ENCODE assay signal across 8 cellular contexts in genomic region chr9:107465467-107466451, GRCh38. TPM values are rescaled to one million over a fixed set of nuclear protein-coding genes. Genes with fewer than 3 reads are reported as not detected.
DNase-seq lines count a peak whose midpoint lies in the region; ATAC-seq and TF ChIP-seq lines count a peak whose summit lies in the region.

No MANE protein-coding gene starts in this region.

- H3K4me1 ChIP-seq in adipocyte (ENCODE audit: control insufficient read depth, insufficient read depth, low read length) (peaks cover 14% of the 10 kb centered on the region), heart left ventricle (peaks cover 0 to 15% (median 4%) of the 10 kb centered on the region in 12 donors)

- H3K4me1 Mint-ChIP-seq in Calu3 (ENCODE audit: low read depth, unreplicated experiment) (peaks cover 8% of the 10 kb centered on the region), osteocyte (ENCODE audit: unreplicated experiment) (peaks cover 8% of the 10 kb centered on the region)

- peak; percentile 76 for TF ChIP-seq CTCF in Calu3 (IDR thresholded peaks at IDR 0.05; ENCODE audit: unreplicated experiment)
- TF ChIP-seq CTCF in GM20000 (IDR thresholded peaks at IDR 0.05; ENCODE audit: extremely low read depth, missing control alignments): peak; percentile 63
- peak; percentile 84 to 97 (median 90) for TF ChIP-seq CTCF in heart left ventricle (IDR thresholded peaks at IDR 0.05)
- peak; percentile 99 for TF ChIP-seq CTCF in osteocyte (IDR thresholded peaks at IDR 0.05)

- no peaks in the 10 kb centered on the region for H3K9me3 ChIP-seq in adipocyte (ENCODE audit: control insufficient read depth, low read length)
- peaks cover 0 to 5% (median 0%) of the 10 kb centered on the region in 12 donors for H3K9me3 ChIP-seq in heart left ventricle

- H3K27me3 ChIP-seq in adipocyte (replicated peaks; ENCODE audit: control insufficient read depth, insufficient read depth, low read length) (no peaks in the 10 kb centered on the region), heart left ventricle (no peaks in the 10 kb centered on the region)

- H3K27ac ChIP-seq in heart left ventricle: peak overlapping the region in 5 of 12 donors; percentile 51 to 69 (median 58)

- H3K4me3 ChIP-seq in adipocyte (ENCODE audit: low read length): peak overlapping the region; percentile 80
- H3K4me3 ChIP-seq in heart left ventricle: peak overlapping the region; percentile 38 to 83 (median 70)

- no TSS peak for BruUV-seq in Calu3 (replicated peaks; lab: Mats Ljungman, UMichigan)

- H3K9me3 Mint-ChIP-seq in Calu3 (ENCODE audit: low read depth, unreplicated experiment) (no peaks in the 10 kb centered on the region), osteocyte (ENCODE audit: unreplicated experiment) (no peaks in the 10 kb centered on the region)

- H3K27ac Mint-ChIP-seq in Calu3 (ENCODE audit: unreplicated experiment): no peak overlapping the region
- no peak overlapping the region for H3K27ac Mint-ChIP-seq in osteocyte (ENCODE audit: unreplicated experiment)

- ATAC-seq in heart left ventricle: peak; percentile 88 to 99 (median 98)

- CTCF ChIA-PET in Calu3 (lab: Charles Lee): interaction anchor here (1.0 to 1.9 kb wide), 4 partner anchors 15 to 1100 kb away, joined by 4 to 6 read pairs (median 5); no protein-coding TSS in a partner anchor

- no peaks in the 10 kb centered on the region for H3K27me3 Mint-ChIP-seq in Calu3 (ENCODE audit: unreplicated experiment)
- H3K27me3 Mint-ChIP-seq in osteocyte (ENCODE audit: unreplicated experiment): peaks cover 4% of the 10 kb centered on the region

- peak; percentile 73 for DNase-seq in Calu3
- DNase-seq in GM20000 (ENCODE audit: low spot score): peak; percentile 78
- DNase-seq in HuH-7 (ENCODE audit: low spot score): peak; percentile 70
- peak; percentile 90 for DNase-seq in adipocyte (ENCODE audit: low read depth)
- DNase-seq in heart left ventricle: peak; percentile 65 to 87 (median 72)
- DNase-seq in osteocyte (ENCODE audit: extremely low spot score, unreplicated experiment): peak; percentile 92
- DNase-seq in NCI-H82 (lab: John Stamatoyannopoulos, UW): no peak
- no peak for DNase-seq in NCI-H2171 treated with DMSO at 0.1 percent for 48 hours (lab: John Stamatoyannopoulos, UW)

- H3K36me3 Mint-ChIP-seq in Calu3 (ENCODE audit: insufficient read depth, unreplicated experiment): no peaks in the 10 kb centered on the region
- no peaks in the 10 kb centered on the region for H3K36me3 Mint-ChIP-seq in osteocyte (ENCODE audit: unreplicated experiment)

- H3K36me3 ChIP-seq in adipocyte (ENCODE audit: control insufficient read depth, insufficient read depth, low read length, severe bottlenecking): no peaks in the 10 kb centered on the region
- H3K36me3 ChIP-seq in heart left ventricle: no peaks in the 10 kb centered on the region

- peak overlapping the region; percentile 81 for H3K9ac ChIP-seq in adipocyte (ENCODE audit: low read length)

- intact Hi-C loops in Calu3 (cut with micrococcal nuclease; ENCODE audit: unreplicated experiment): no loop called here
- intact Hi-C loops in heart left ventricle (cut with DNase I): loop anchor here in 9 of 10 donors (1.0 to 10.0 kb wide), 10 partner anchors 807 to 1299 kb away; no protein-coding TSS in a partner anchor

- WGBS in heart left ventricle, 4 donors: 3 to 15% (median 4%) methylated on average over 23 to 75 of the region's 75 CpGs

- H3K4me3 Mint-ChIP-seq in Calu3 (ENCODE audit: low read depth, unreplicated experiment) (peak overlapping the region; percentile 59), osteocyte (ENCODE audit: unreplicated experiment) (peak overlapping the region; percentile 72)

- TF ChIP-seq POLR2A in heart left ventricle (IDR thresholded peaks at IDR 0.05): no peak

RNA-seq across cellular contexts. Expression of gene KLF4, which starts 23.8 kb away (rescaled TPM):
- total RNA-seq in Calu3 (2022) (19.9 and 23.0 TPM in 2 replicates), heart left ventricle (10 to 100 TPM; 17.1 to 63.3 (median 21.3) TPM), osteocyte (113 and 131 TPM in 2 replicates)
- polyA plus RNA-seq in heart left ventricle: 10 to 100 TPM in 1 of 2 donors, 1 to 10 TPM in 1; 9.9 to 22.2 TPM

Comparison
In these comparisons a context has a peak if more than half of its experiments do, and no peak if none do; other contexts are left out.
1. DNase-seq: peak in Calu3 (single experiment), GM20000 (single experiment), HuH-7 (single experiment), adipocyte (single experiment), heart left ventricle (5 of 5) and osteocyte (single experiment); none in NCI-H82 (single experiment) and NCI-H2171 treated with DMSO at 0.1 percent for 48 hours (single experiment).
2. Peak in every context shown above with its lines, with median percentiles within 50 percentile points of each other: CTCF ChIP-seq.